1 cellular context compared by ENCODE assay signal in genomic region chr7:41438919-41439882, GRCh38.
TF ChIP-seq lines count a peak whose summit lies in the region.

No MANE protein-coding gene starts in this region.

TF ChIP-seq in IMR-90, 13 proteins besides CTCF, POLR2A, EP300 and RAD21 (continued from another document):
- TF ChIP-seq, protein P1, sequence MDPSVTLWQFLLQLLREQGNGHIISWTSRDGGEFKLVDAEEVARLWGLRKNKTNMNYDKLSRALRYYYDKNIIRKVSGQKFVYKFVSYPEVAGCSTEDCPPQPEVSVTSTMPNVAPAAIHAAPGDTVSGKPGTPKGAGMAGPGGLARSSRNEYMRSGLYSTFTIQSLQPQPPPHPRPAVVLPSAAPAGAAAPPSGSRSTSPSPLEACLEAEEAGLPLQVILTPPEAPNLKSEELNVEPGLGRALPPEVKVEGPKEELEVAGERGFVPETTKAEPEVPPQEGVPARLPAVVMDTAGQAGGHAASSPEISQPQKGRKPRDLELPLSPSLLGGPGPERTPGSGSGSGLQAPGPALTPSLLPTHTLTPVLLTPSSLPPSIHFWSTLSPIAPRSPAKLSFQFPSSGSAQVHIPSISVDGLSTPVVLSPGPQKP (IDR thresholded peaks at IDR 0.05; ENCODE audit: borderline replicate concordance, low read depth, low read length), result no peak
TF ChIP-seq in IMR-90: peak in this region for 0.
